In the genomic region with DNA sequence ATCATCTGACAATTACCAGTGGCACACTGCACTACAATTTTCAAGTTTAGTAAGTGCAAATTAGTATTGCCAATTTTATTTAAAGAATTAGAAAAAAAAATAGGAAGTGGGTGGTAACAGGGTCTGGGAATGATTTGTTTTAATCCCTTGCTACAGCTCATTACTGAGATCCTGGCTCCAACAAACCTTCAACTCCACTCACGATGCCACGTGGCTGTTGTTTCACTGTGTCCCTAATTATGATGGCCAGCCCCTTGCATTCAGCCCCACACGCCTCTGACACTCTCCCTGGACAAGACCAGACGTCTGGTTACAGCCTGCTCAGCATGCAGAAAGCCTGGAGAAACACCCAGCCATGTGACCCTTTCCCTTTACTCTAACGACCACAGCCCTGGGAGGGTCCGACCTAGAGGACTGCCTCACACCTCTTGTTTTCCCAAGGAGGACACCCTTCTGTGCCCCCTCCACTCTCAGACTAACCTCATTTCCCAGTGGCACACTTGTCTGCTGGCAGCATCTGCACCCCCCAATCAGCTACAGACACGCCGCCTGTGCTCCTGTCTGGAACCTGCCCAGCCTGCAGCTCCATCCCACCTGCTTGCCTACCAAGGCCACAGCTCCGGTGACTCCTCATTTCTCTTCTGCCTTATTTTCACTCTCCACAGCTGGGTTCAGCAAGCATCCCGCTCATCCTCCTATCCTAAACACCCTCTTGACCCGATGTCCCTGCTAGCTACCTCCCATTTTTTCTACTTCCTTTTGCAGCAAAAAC, we compare ENCODE assay signal across 22 cellular contexts. TPM values are rescaled to one million over a fixed set of nuclear protein-coding genes. Genes with fewer than 3 reads are reported as not detected.
A peak's percentile ranks its signal among the peaks of the same experiment; 100 is the strongest.
DNase-seq lines count a peak whose midpoint lies in the region; ATAC-seq and TF ChIP-seq lines count a peak whose summit lies in the region.
"Had no signal": no experiment of that assay in that cellular context is flagged by ENCODE, and none has a peak within 500 bp of the region (broad histone marks: within the 10 kb centered on the region; RNA-seq: fewer than 3 reads in every experiment).

No MANE protein-coding gene starts in this region.

- no peak overlapping the region for H2AFZ ChIP-seq in neuronal stem cell (ENCODE audit: low read length)

- no peak overlapping the region for H3K4ac ChIP-seq in neuronal stem cell (ENCODE audit: low read length)

- POLR2A ChIA-PET in activated CD8-positive, alpha-beta T cell treated with anti-CD3 and anti-CD28 coated beads, Interleukin-2, amount 10 ng/mL, durations not matched to agents 7 days and 5 days (lab: Charles Lee): no interaction called here
- POLR2A ChIA-PET in activated CD8-positive, alpha-beta T cell treated with anti-CD3 and anti-CD28 coated beads for 36 hours (lab: Charles Lee): no interaction called here

- no peaks in the 10 kb centered on the region for H3K9me3 ChIP-seq in T-helper 17 cell (ENCODE audit: control insufficient read depth, low read length, poor library complexity, severe bottlenecking)
- no peaks in the 10 kb centered on the region for H3K9me3 ChIP-seq in endodermal cell (ENCODE audit: control insufficient read depth, low read length)
- peaks cover 0 to 4% of the 10 kb centered on the region in 2 donors for H3K9me3 ChIP-seq in neuronal stem cell (replicated peaks in 1 of 2; ENCODE audit: control insufficient read depth in 2 of 2, insufficient read depth in 1 of 2, low read depth in 1 of 2, low read length in 2 of 2)
- H3K9me3 ChIP-seq: Peyer's patch had no signal

- no peak overlapping the region for H3K18ac ChIP-seq in neuronal stem cell (ENCODE audit: low read length)

- H2BK15ac ChIP-seq in neuronal stem cell (ENCODE audit: low read length): no peak overlapping the region

- WGBS in endodermal cell (ENCODE audit: insufficient coverage in 1 of 2, insufficient read length in 1 of 2), 2 experiments: 86 to 95% methylated on average over 7 to 11 of the region's 11 CpGs
- WGBS in neuronal stem cell (ENCODE audit: extremely low coverage in 2 of 2, insufficient read length in 2 of 2, insufficient replicate concordance in 1 of 2), 2 donors: no CpG with 5 or more reads among the region's 11 CpGs

- H3K36me3 ChIP-seq in endodermal cell (ENCODE audit: control insufficient read depth, insufficient read depth, low read length): no peaks in the 10 kb centered on the region
- peaks cover 11 to 13% of the 10 kb centered on the region in 2 donors for H3K36me3 ChIP-seq in neuronal stem cell (replicated peaks in 1 of 2; ENCODE audit: control insufficient read depth in 2 of 2, insufficient read depth in 2 of 2, low read length in 2 of 2)
- H3K36me3 ChIP-seq: Peyer's patch had no signal

- H3K14ac ChIP-seq in neuronal stem cell (ENCODE audit: low read length): peak overlapping the region; percentile 33

- no peaks in the 10 kb centered on the region for H3K79me1 ChIP-seq in neuronal stem cell (ENCODE audit: low read depth, low read length)

- peak overlapping the region; percentile 27 for H3K27ac Mint-ChIP-seq in activated CD8-positive, alpha-beta T cell treated with anti-CD3 and anti-CD28 coated beads, Interleukin-2, amount 10 ng/mL, durations not matched to agents 7 days and 5 days
- no peak overlapping the region for H3K27ac Mint-ChIP-seq in activated CD8-positive, alpha-beta T cell treated with anti-CD3 and anti-CD28 coated beads for 36 hours
- H3K27ac Mint-ChIP-seq in T-helper 17 cell: peak overlapping the region; percentile 80
- peak overlapping the region; percentile 7 for H3K27ac Mint-ChIP-seq in endodermal cell
- H3K27ac Mint-ChIP-seq: CD8-positive, alpha-beta T cell had no signal

- no peaks in the 10 kb centered on the region for H3K36me3 Mint-ChIP-seq in activated CD8-positive, alpha-beta T cell treated with anti-CD3 and anti-CD28 coated beads, Interleukin-2, amount 10 ng/mL, durations not matched to agents 7 days and 5 days (ENCODE audit: low read depth)
- no peaks in the 10 kb centered on the region for H3K36me3 Mint-ChIP-seq in activated CD8-positive, alpha-beta T cell treated with anti-CD3 and anti-CD28 coated beads for 36 hours (ENCODE audit: low read depth)
- no peaks in the 10 kb centered on the region for H3K36me3 Mint-ChIP-seq in T-helper 17 cell (ENCODE audit: low read depth)
- H3K36me3 Mint-ChIP-seq in endodermal cell (ENCODE audit: low read depth): peaks cover 28% of the 10 kb centered on the region
- H3K36me3 Mint-ChIP-seq: CD8-positive, alpha-beta T cell had no signal

- peaks cover 19% of the 10 kb centered on the region for H3K4me1 Mint-ChIP-seq in activated CD8-positive, alpha-beta T cell treated with anti-CD3 and anti-CD28 coated beads, Interleukin-2, amount 10 ng/mL, durations not matched to agents 7 days and 5 days (ENCODE audit: low read depth)
- H3K4me1 Mint-ChIP-seq in activated CD8-positive, alpha-beta T cell treated with anti-CD3 and anti-CD28 coated beads for 36 hours (ENCODE audit: low read depth): peaks cover 10% of the 10 kb centered on the region
- H3K4me1 Mint-ChIP-seq in T-helper 17 cell (peaks cover 7% of the 10 kb centered on the region), endodermal cell (no peaks in the 10 kb centered on the region)

- H4K91ac ChIP-seq in neuronal stem cell (ENCODE audit: low read depth, low read length, poor library complexity): no peak overlapping the region

- no peak overlapping the region for H2BK120ac ChIP-seq in neuronal stem cell (ENCODE audit: low read depth, low read length)

- H3K9ac ChIP-seq in endodermal cell (ENCODE audit: extremely low read depth, low read length, poor library complexity, severe bottlenecking) (no peak overlapping the region), neuronal stem cell (ENCODE audit: low read depth, low read length, poor library complexity) (peak overlapping the region; percentile 9)
- H3K9ac ChIP-seq: BLaER1 treated with 17β-estradiol and CSF1 and Interleukin-3, amounts not matched to agents 10 nM and 100 nM; KMS-11 had no signal

- no peak for DNase-seq in activated CD8-positive, alpha-beta T cell treated with anti-CD3 and anti-CD28 coated beads, Interleukin-2, amount 10 ng/mL, durations not matched to agents 7 days and 5 days
- DNase-seq in activated CD8-positive, alpha-beta T cell treated with anti-CD3 and anti-CD28 coated beads for 36 hours: no peak
- DNase-seq in T-helper 17 cell (no peak), endodermal cell (no peak), neuronal stem cell (ENCODE audit: low spot score) (no peak), foreskin keratinocyte (no peak)
- DNase-seq: 8988T; Calu3; CD8-positive, alpha-beta T cell; DMS153; GOT3; NCI-H1105 treated with DMSO at 0.1 percent for 48 hours; NCI-H2081; NCI-H2171; NCI-H446; NCI-H526; Peyer's patch had no signal

- H3K27me3 Mint-ChIP-seq in activated CD8-positive, alpha-beta T cell treated with anti-CD3 and anti-CD28 coated beads, Interleukin-2, amount 10 ng/mL, durations not matched to agents 7 days and 5 days (ENCODE audit: low read depth): peaks cover 11% of the 10 kb centered on the region
- no peaks in the 10 kb centered on the region for H3K27me3 Mint-ChIP-seq in activated CD8-positive, alpha-beta T cell treated with anti-CD3 and anti-CD28 coated beads for 36 hours
- H3K27me3 Mint-ChIP-seq in T-helper 17 cell: peaks cover 27% of the 10 kb centered on the region
- H3K27me3 Mint-ChIP-seq in endodermal cell (ENCODE audit: insufficient read depth): no peaks in the 10 kb centered on the region

- H3K23ac ChIP-seq in neuronal stem cell (ENCODE audit: low read depth, low read length, poor library complexity): no peak overlapping the region

- no peak overlapping the region for H3K4me3 Mint-ChIP-seq in activated CD8-positive, alpha-beta T cell treated with anti-CD3 and anti-CD28 coated beads, Interleukin-2, amount 10 ng/mL, durations not matched to agents 7 days and 5 days
- no peak overlapping the region for H3K4me3 Mint-ChIP-seq in activated CD8-positive, alpha-beta T cell treated with anti-CD3 and anti-CD28 coated beads for 36 hours
- H3K4me3 Mint-ChIP-seq in T-helper 17 cell (no peak overlapping the region), endodermal cell (no peak overlapping the region)
- H3K4me3 Mint-ChIP-seq: CD8-positive, alpha-beta T cell had no signal

- TF ChIP-seq CTCF in activated CD8-positive, alpha-beta T cell treated with anti-CD3 and anti-CD28 coated beads for 36 hours (IDR thresholded peaks at IDR 0.05): no peak
- TF ChIP-seq CTCF in endodermal cell (conservative IDR thresholded peaks at IDR 0.05): no peak
- no peak for TF ChIP-seq CTCF in foreskin keratinocyte (conservative IDR thresholded peaks at IDR 0.05)

- CTCF ChIA-PET in activated CD8-positive, alpha-beta T cell treated with anti-CD3 and anti-CD28 coated beads, Interleukin-2, amount 10 ng/mL, durations not matched to agents 7 days and 5 days (lab: Charles Lee): no interaction called here
- CTCF ChIA-PET in activated CD8-positive, alpha-beta T cell treated with anti-CD3 and anti-CD28 coated beads for 36 hours (lab: Charles Lee): interaction anchor here (1.7 kb wide), 1 partner anchor 17 kb away, joined by 6 read pairs; no protein-coding TSS in a partner anchor

- intact Hi-C loops in activated CD8-positive, alpha-beta T cell treated with anti-CD3 and anti-CD28 coated beads for 36 hours (cut with micrococcal nuclease): no loop called here

- H2AK5ac ChIP-seq in neuronal stem cell (ENCODE audit: low read depth, low read length): no peak overlapping the region

- H2BK12ac ChIP-seq in neuronal stem cell (ENCODE audit: low read length): no peak overlapping the region

- H3K27ac ChIP-seq in endodermal cell (ENCODE audit: low read depth, low read length) (no peak overlapping the region), neuronal stem cell (replicated peaks; ENCODE audit: low read length) (no peak overlapping the region), foreskin keratinocyte (no peak overlapping the region)
- H3K27ac ChIP-seq: BLaER1 treated with 17β-estradiol and CSF1 and Interleukin-3, amounts not matched to agents 10 nM and 100 nM; KMS-11; Peyer's patch had no signal

- H3K4me1 ChIP-seq in endodermal cell (ENCODE audit: control insufficient read depth, insufficient read depth, low read length) (no peaks in the 10 kb centered on the region), neuronal stem cell (ENCODE audit: control insufficient read depth in 2 of 2, insufficient read depth in 1 of 2, low read depth in 1 of 2, low read length in 2 of 2) (no peaks in the 10 kb centered on the region), foreskin keratinocyte (no peaks in the 10 kb centered on the region)
- H3K4me1 ChIP-seq: Peyer's patch had no signal

- H2BK5ac ChIP-seq in neuronal stem cell (ENCODE audit: low read length): no peak overlapping the region

- H3K27me3 ChIP-seq in endodermal cell (ENCODE audit: control insufficient read depth, insufficient read depth, low read length, poor library complexity, severe bottlenecking) (no peaks in the 10 kb centered on the region), neuronal stem cell (ENCODE audit: control insufficient read depth in 3 of 3, insufficient read depth in 3 of 3, low read depth in 1 of 3, low read length in 3 of 3) (no peaks in the 10 kb centered on the region), foreskin keratinocyte (no peaks in the 10 kb centered on the region)
- H3K27me3 ChIP-seq: BLaER1 treated with 17β-estradiol and CSF1 and Interleukin-3, amounts not matched to agents 10 nM and 100 nM; Peyer's patch had no signal

- H3K9me3 Mint-ChIP-seq in activated CD8-positive, alpha-beta T cell treated with anti-CD3 and anti-CD28 coated beads, Interleukin-2, amount 10 ng/mL, durations not matched to agents 7 days and 5 days (ENCODE audit: insufficient read depth): no peaks in the 10 kb centered on the region
- no peaks in the 10 kb centered on the region for H3K9me3 Mint-ChIP-seq in activated CD8-positive, alpha-beta T cell treated with anti-CD3 and anti-CD28 coated beads for 36 hours
- no peaks in the 10 kb centered on the region for H3K9me3 Mint-ChIP-seq in endodermal cell
- H3K9me3 Mint-ChIP-seq: CD8-positive, alpha-beta T cell had no signal

- ATAC-seq in activated CD8-positive, alpha-beta T cell treated with anti-CD3 and anti-CD28 coated beads, Interleukin-2, amount 10 ng/mL, durations not matched to agents 7 days and 5 days: no peak
- no peak for ATAC-seq in activated CD8-positive, alpha-beta T cell treated with anti-CD3 and anti-CD28 coated beads for 36 hours
- ATAC-seq in T-helper 17 cell: no peak
- no peak for ATAC-seq in foreskin keratinocyte
- no peak for ATAC-seq in HG03045 (IDR thresholded peaks at IDR 0.05; ENCODE audit: unreplicated experiment)
- no peak for ATAC-seq in GM18867 (IDR thresholded peaks at IDR 0.05; ENCODE audit: unreplicated experiment)
- ATAC-seq: CD8-positive, alpha-beta T cell had no signal

- H3K4me3 ChIP-seq in endodermal cell (ENCODE audit: low read length) (no peak overlapping the region), neuronal stem cell (ENCODE audit: low read length in 2 of 2) (no peak overlapping the region)
- H3K4me3 ChIP-seq: BLaER1 treated with 17β-estradiol and CSF1 and Interleukin-3, amounts not matched to agents 10 nM and 100 nM; Peyer's patch had no signal

- no peak overlapping the region for H3K4me2 ChIP-seq in neuronal stem cell (ENCODE audit: insufficient read depth, low read length, poor library complexity, severe bottlenecking)
- H3K4me2 ChIP-seq: KMS-11 had no signal

- no peak overlapping the region for H4K8ac ChIP-seq in neuronal stem cell (ENCODE audit: low read depth, low read length)

RNA-seq across cellular contexts. Expression of gene SLC25A1, which starts 18.5 kb away (rescaled TPM):
- total RNA-seq in activated CD8-positive, alpha-beta T cell treated with anti-CD3 and anti-CD28 coated beads, Interleukin-2, amount 10 ng/mL, durations not matched to agents 7 days and 5 days: 10 to 100 TPM; 69.1 to 73.0 TPM
- 10 to 100 TPM; 56.4 to 57.6 TPM for total RNA-seq in activated CD8-positive, alpha-beta T cell treated with anti-CD3 and anti-CD28 coated beads for 36 hours
- total RNA-seq in T-helper 17 cell: 10 to 100 TPM; 18.4 to 21.3 TPM
- total RNA-seq in endodermal cell: 100 to 1,000 TPM; 111 to 119 TPM
- 113 TPM for polyA plus RNA-seq in endodermal cell (2013, experiment 1 of 2)
- polyA plus RNA-seq in endodermal cell (2013, experiment 2 of 2): 109 TPM
- 75.2 TPM for polyA plus RNA-seq in neuronal stem cell (2013, experiment 1 of 2)
- 71.9 TPM for polyA plus RNA-seq in neuronal stem cell (2013, experiment 2 of 2)
- 125 and 132 TPM in 2 replicates for total RNA-seq in foreskin keratinocyte
- 150 and 159 TPM in 2 replicates for polyA plus RNA-seq in foreskin keratinocyte

RNA-seq across cellular contexts. Expression of gene GSC2, which starts 46.9 kb away (rescaled TPM):
- not detected for total RNA-seq in activated CD8-positive, alpha-beta T cell treated with anti-CD3 and anti-CD28 coated beads, Interleukin-2, amount 10 ng/mL, durations not matched to agents 7 days and 5 days
- not detected for total RNA-seq in activated CD8-positive, alpha-beta T cell treated with anti-CD3 and anti-CD28 coated beads for 36 hours
- total RNA-seq in T-helper 17 cell (not detected), endodermal cell (not detected), foreskin keratinocyte (not detected in 2 replicates)
- not detected for polyA plus RNA-seq in endodermal cell (2013, experiment 1 of 2)
- polyA plus RNA-seq in endodermal cell (2013, experiment 2 of 2): not detected
- not detected for polyA plus RNA-seq in neuronal stem cell (2013, experiment 1 of 2)
- polyA plus RNA-seq in neuronal stem cell (2013, experiment 2 of 2): not detected
- not detected in 2 replicates for polyA plus RNA-seq in foreskin keratinocyte
- total RNA-seq: Calu3; CD8-positive, alpha-beta T cell; OCI-LY7; Peyer's patch had no signal

RNA-seq across cellular contexts. Expression of gene ESS2, which starts 52.6 kb away (rescaled TPM):
- 10 to 100 TPM; 18.8 to 19.6 TPM for total RNA-seq in activated CD8-positive, alpha-beta T cell treated with anti-CD3 and anti-CD28 coated beads, Interleukin-2, amount 10 ng/mL, durations not matched to agents 7 days and 5 days
- total RNA-seq in activated CD8-positive, alpha-beta T cell treated with anti-CD3 and anti-CD28 coated beads for 36 hours: 10 to 100 TPM; 11.7 to 12.9 TPM
- total RNA-seq in T-helper 17 cell (10 to 100 TPM; 34.7 to 46.5 TPM), endodermal cell (10 to 100 TPM; 14.5 to 14.8 TPM), foreskin keratinocyte (18.1 and 18.7 TPM in 2 replicates)
- 17.1 TPM for polyA plus RNA-seq in endodermal cell (2013, experiment 1 of 2)
- 15.0 TPM for polyA plus RNA-seq in endodermal cell (2013, experiment 2 of 2)
- 9.2 TPM for polyA plus RNA-seq in neuronal stem cell (2013, experiment 1 of 2)
- 9.2 TPM for polyA plus RNA-seq in neuronal stem cell (2013, experiment 2 of 2)
- 19.8 and 22.2 TPM in 2 replicates for polyA plus RNA-seq in foreskin keratinocyte
